In the genomic region with DNA sequence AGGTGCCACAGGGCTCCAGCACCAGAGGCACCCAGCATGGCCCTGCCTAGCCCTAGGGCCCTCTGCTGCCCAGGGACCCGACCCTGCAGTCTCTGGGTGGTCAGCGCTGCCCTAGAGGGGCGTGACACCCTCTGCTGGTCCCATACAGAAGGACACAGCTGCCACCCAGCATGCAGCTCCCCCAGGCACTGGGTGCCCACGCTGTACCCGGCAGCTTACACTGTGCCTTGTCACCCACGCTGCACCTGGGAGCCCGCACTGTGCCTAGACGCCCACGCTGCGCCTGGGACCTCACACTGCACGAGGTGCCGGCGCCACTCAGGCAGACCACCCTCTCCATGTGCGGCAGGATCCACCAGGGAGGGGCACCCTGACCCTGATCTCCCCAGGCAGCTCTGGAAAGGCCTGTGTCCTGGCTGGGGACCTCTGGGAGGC, we compare ENCODE assay signal across 9 cellular contexts. TPM values are rescaled to one million over a fixed set of nuclear protein-coding genes. Genes with fewer than 3 reads are reported as not detected.
DNase-seq lines count a peak whose midpoint lies in the region; ATAC-seq and TF ChIP-seq lines count a peak whose summit lies in the region.
"Had no signal": no experiment of that assay in that cellular context is flagged by ENCODE, and none has a peak within 500 bp of the region (broad histone marks: within the 10 kb centered on the region; RNA-seq: fewer than 3 reads in every experiment).

No MANE protein-coding gene starts in this region.

- no peaks in the 10 kb centered on the region for H3K9me3 Mint-ChIP-seq in natural killer cell
- H3K9me3 Mint-ChIP-seq in natural killer cell treated with Interleukin-12 subunit alpha and Interleukin-12 subunit beta and Interleukin-15 and Interleukin-18, amount 100 ng/mL, for 72 hours = no peaks in the 10 kb centered on the region
- no peaks in the 10 kb centered on the region for H3K9me3 Mint-ChIP-seq in activated T-cell treated with anti-CD3 and anti-CD28 coated beads, Interleukin-2, amount 50 U/mL, for 72 hours

- TF ChIP-seq EP300 in upper lobe of left lung (IDR thresholded peaks at IDR 0.05) = no peak

- intact Hi-C loops in natural killer cell (cut with micrococcal nuclease) = loop anchor here (10.0 kb wide), 2 partner anchors 227 to 287 kb away; no protein-coding TSS in a partner anchor

- 76 to 93% methylated on average over 9 to 11 of the region's 14 CpGs for WGBS in upper lobe of left lung, 2 donors

- H3K27me3 Mint-ChIP-seq in natural killer cell (ENCODE audit: low read depth in 2 of 2) = no peaks in the 10 kb centered on the region
- no peaks in the 10 kb centered on the region for H3K27me3 Mint-ChIP-seq in natural killer cell treated with Interleukin-12 subunit alpha and Interleukin-12 subunit beta and Interleukin-15 and Interleukin-18, amount 100 ng/mL, for 72 hours
- no peaks in the 10 kb centered on the region for H3K27me3 Mint-ChIP-seq in activated T-cell treated with anti-CD3 and anti-CD28 coated beads, Interleukin-2, amount 50 U/mL, for 72 hours (ENCODE audit: low read depth)

- H3K27me3 ChIP-seq in upper lobe of left lung = no peaks in the 10 kb centered on the region

- no peak for ATAC-seq in natural killer cell
- no peak for ATAC-seq in natural killer cell treated with Interleukin-12 subunit alpha and Interleukin-12 subunit beta and Interleukin-15 and Interleukin-18, amount 100 ng/mL, for 72 hours
- peak; percentile 4 for ATAC-seq in activated T-cell treated with anti-CD3 and anti-CD28 coated beads, Interleukin-2, amount 50 U/mL, for 72 hours (replicated peaks in 1 of 2)
- peak in 1 of 2 donors; percentile 24 for ATAC-seq in upper lobe of left lung (ENCODE audit: low FRiP score in 2 of 2)
- no peak for ATAC-seq in HG02798 (IDR thresholded peaks at IDR 0.05; ENCODE audit: poor library complexity, unreplicated experiment)

- H3K9me3 ChIP-seq in upper lobe of left lung = no peaks in the 10 kb centered on the region

- POLR2A ChIA-PET in HEK293T (lab: Yijun Ruan, JAX) = no interaction called here

- no peaks in the 10 kb centered on the region for H3K36me3 ChIP-seq in upper lobe of left lung

- peak overlapping the region; percentile 54 to 89 for H3K27ac Mint-ChIP-seq in natural killer cell
- no peak overlapping the region for H3K27ac Mint-ChIP-seq in natural killer cell treated with Interleukin-12 subunit alpha and Interleukin-12 subunit beta and Interleukin-15 and Interleukin-18, amount 100 ng/mL, for 72 hours
- no peak overlapping the region for H3K27ac Mint-ChIP-seq in activated T-cell treated with anti-CD3 and anti-CD28 coated beads, Interleukin-2, amount 50 U/mL, for 72 hours

- peaks cover 10 to 43% of the 10 kb centered on the region in 2 donors for H3K4me1 Mint-ChIP-seq in natural killer cell
- H3K4me1 Mint-ChIP-seq in natural killer cell treated with Interleukin-12 subunit alpha and Interleukin-12 subunit beta and Interleukin-15 and Interleukin-18, amount 100 ng/mL, for 72 hours (ENCODE audit: low read depth in 2 of 2) = peaks cover 8 to 16% of the 10 kb centered on the region in 2 donors
- H3K4me1 Mint-ChIP-seq in activated T-cell treated with anti-CD3 and anti-CD28 coated beads, Interleukin-2, amount 50 U/mL, for 72 hours (ENCODE audit: low read depth) = peaks cover 22% of the 10 kb centered on the region

- peaks cover 31 to 41% (median 34%) of the 10 kb centered on the region in 4 donors for H3K4me1 ChIP-seq in upper lobe of left lung

- no peak for TF ChIP-seq CTCF in natural killer cell (IDR thresholded peaks at IDR 0.05)
- TF ChIP-seq CTCF in upper lobe of left lung (IDR thresholded peaks at IDR 0.05) = peak in 5 of 6 experiments; percentile 36 to 59 (median 38)
- TF ChIP-seq CTCF in GM13976 (IDR thresholded peaks at IDR 0.05; ENCODE audit: borderline replicate concordance, control extremely low read depth, extremely low read depth, insufficient read depth, missing control alignments) = no peak

- CTCF ChIA-PET in HEK293T (lab: Yijun Ruan, JAX) = no interaction called here

- TF ChIP-seq POLR2A in upper lobe of left lung (IDR thresholded peaks at IDR 0.05) = no peak

- peak overlapping the region; percentile 40 to 81 (median 56) for H3K27ac ChIP-seq in upper lobe of left lung
- H3K27ac ChIP-seq: SK-N-MC had no signal

- H3K36me3 Mint-ChIP-seq in natural killer cell = no peaks in the 10 kb centered on the region
- no peaks in the 10 kb centered on the region for H3K36me3 Mint-ChIP-seq in natural killer cell treated with Interleukin-12 subunit alpha and Interleukin-12 subunit beta and Interleukin-15 and Interleukin-18, amount 100 ng/mL, for 72 hours
- H3K36me3 Mint-ChIP-seq in activated T-cell treated with anti-CD3 and anti-CD28 coated beads, Interleukin-2, amount 50 U/mL, for 72 hours (ENCODE audit: insufficient read depth in 2 of 2) = no peaks in the 10 kb centered on the region

- in situ Hi-C loops in GM13976 (cut with MboI; ENCODE audit: low sequenced_read_pairs, unreplicated experiment) = loop anchor here (10.0 kb wide), 1 partner anchor 227 kb away; no protein-coding TSS in a partner anchor

- H3K4me3 ChIP-seq in upper lobe of left lung = no peak overlapping the region
- H3K4me3 ChIP-seq: SK-N-MC had no signal

- no peak for DNase-seq in natural killer cell
- no peak for DNase-seq in natural killer cell treated with Interleukin-12 subunit alpha and Interleukin-12 subunit beta and Interleukin-15 and Interleukin-18, amount 100 ng/mL, for 72 hours (ENCODE audit: low spot score)
- peak; percentile 40 to 54 for DNase-seq in activated T-cell treated with anti-CD3 and anti-CD28 coated beads, Interleukin-2, amount 50 U/mL, for 72 hours
- DNase-seq in middle frontal gyrus (ENCODE audit: extremely low spot score, low spot score) = peak; percentile 27
- peak in 1 of 2 donors; percentile 81 for DNase-seq in upper lobe of left lung
- no peak for DNase-seq in GM13976 (ENCODE audit: low spot score)
- DNase-seq in HEK293T (ENCODE audit: extremely low spot score) = no peak

- no peak overlapping the region for H3K4me3 Mint-ChIP-seq in natural killer cell
- H3K4me3 Mint-ChIP-seq in natural killer cell treated with Interleukin-12 subunit alpha and Interleukin-12 subunit beta and Interleukin-15 and Interleukin-18, amount 100 ng/mL, for 72 hours = no peak overlapping the region
- H3K4me3 Mint-ChIP-seq in activated T-cell treated with anti-CD3 and anti-CD28 coated beads, Interleukin-2, amount 50 U/mL, for 72 hours = peak overlapping the region in 1 of 2 donors; percentile 44

TF ChIP-seq in HEK293T, 16 proteins besides CTCF, POLR2A, EP300 and RAD21:
- TF ChIP-seq FOXM1 (IDR thresholded peaks at IDR 0.05; ENCODE audit: borderline replicate concordance) (no peak), FOXK2 (IDR thresholded peaks at IDR 0.05) (no peak), CTBP1 (IDR thresholded peaks at IDR 0.05; ENCODE audit: borderline replicate concordance) (no peak), TARDBP (IDR thresholded peaks at IDR 0.05) (no peak), NFRKB (IDR thresholded peaks at IDR 0.05) (no peak)

RNA-seq across cellular contexts. Expression of gene PWWP2B, which starts 55.2 kb away (rescaled TPM):
- total RNA-seq in natural killer cell (10 to 100 TPM; 23.7 to 29.5 (median 24.4) TPM), upper lobe of left lung (10 to 100 TPM; 20.2 to 54.4 (median 32.9) TPM)
- total RNA-seq in natural killer cell treated with Interleukin-12 subunit alpha and Interleukin-12 subunit beta and Interleukin-15 and Interleukin-18, amount 100 ng/mL, for 72 hours = 10 to 100 TPM; 15.2 to 17.9 TPM
- 1 to 10 TPM; 3.1 to 5.2 TPM for total RNA-seq in activated T-cell treated with anti-CD3 and anti-CD28 coated beads, Interleukin-2, amount 50 U/mL, for 72 hours

Comparison
In these comparisons a context has a peak if more than half of its experiments do, and no peak if none do; other contexts are left out.
1. H3K27ac Mint-ChIP-seq: peak in natural killer cell (2 of 2); none in natural killer cell treated with Interleukin-12 subunit alpha and Interleukin-12 subunit beta and Interleukin-15 and Interleukin-18, amount 100 ng/mL, for 72 hours (0 of 2) and activated T-cell treated with anti-CD3 and anti-CD28 coated beads, Interleukin-2, amount 50 U/mL, for 72 hours (single experiment).
2. ATAC-seq: peak in activated T-cell treated with anti-CD3 and anti-CD28 coated beads, Interleukin-2, amount 50 U/mL, for 72 hours (2 of 2); none in natural killer cell (0 of 3), natural killer cell treated with Interleukin-12 subunit alpha and Interleukin-12 subunit beta and Interleukin-15 and Interleukin-18, amount 100 ng/mL, for 72 hours (0 of 2) and HG02798 (single experiment).
3. DNase-seq: peak in activated T-cell treated with anti-CD3 and anti-CD28 coated beads, Interleukin-2, amount 50 U/mL, for 72 hours (2 of 2) and middle frontal gyrus (single experiment); none in natural killer cell (single experiment), natural killer cell treated with Interleukin-12 subunit alpha and Interleukin-12 subunit beta and Interleukin-15 and Interleukin-18, amount 100 ng/mL, for 72 hours (single experiment), GM13976 (single experiment) and HEK293T (single experiment).
4. CTCF ChIP-seq: peak in upper lobe of left lung (5 of 6); none in natural killer cell (single experiment) and GM13976 (single experiment).